In the genomic region with DNA sequence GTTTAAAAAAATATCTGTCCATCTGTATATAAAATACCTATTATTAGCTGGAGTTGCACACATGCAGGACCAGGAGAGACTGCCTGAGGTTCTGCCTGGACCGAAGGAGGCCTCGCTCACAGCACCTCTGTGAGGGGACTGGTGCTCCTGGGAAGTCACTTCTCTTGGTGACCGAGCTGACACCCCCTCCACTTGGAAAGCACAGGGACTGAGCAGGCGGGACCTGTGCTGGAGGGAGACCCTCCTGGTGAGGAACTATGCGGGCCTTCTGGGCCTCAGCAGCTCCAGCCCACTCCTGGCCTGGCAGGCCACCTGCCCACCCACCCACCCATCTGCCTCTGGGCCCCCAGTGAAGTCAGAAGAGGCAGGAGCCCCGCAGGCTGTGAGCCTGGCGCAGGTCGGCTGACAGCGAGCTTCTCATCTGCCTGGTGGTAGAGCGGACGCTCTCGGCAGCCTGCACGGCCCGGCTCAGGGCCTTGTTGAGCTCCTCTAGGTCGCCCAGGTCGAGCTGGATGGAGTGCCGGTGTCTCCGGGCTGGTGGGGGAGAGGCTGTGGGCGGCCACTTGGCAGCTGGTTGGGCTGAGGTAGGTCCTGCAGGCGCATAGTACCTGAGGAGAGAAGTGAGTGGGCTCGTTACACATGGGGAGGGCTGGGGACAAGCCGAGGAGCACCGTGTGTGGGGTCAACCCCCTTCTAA, we compare ENCODE assay signal across 25 cellular contexts. TPM values are rescaled to one million over a fixed set of nuclear protein-coding genes. Genes with fewer than 3 reads are reported as not detected.
"Had no signal": no experiment of that assay in that cellular context is flagged by ENCODE, and none has a peak within 500 bp of the region (broad histone marks: within the 10 kb centered on the region; RNA-seq: fewer than 3 reads in every experiment).

No MANE protein-coding gene starts in this region.

- ATAC-seq: activated CD8-positive, alpha-beta memory T cell treated with anti-CD3 and anti-CD28 coated beads, Interleukin-2, amount 10 ng/mL, durations not matched to agents 7 days and 5 days; left lung; mucosa of descending colon; WTC11 had no signal

- H3K79me2 ChIP-seq: hepatocyte had no signal

- H3K4me3 Mint-ChIP-seq: activated CD4-positive, alpha-beta T cell treated with anti-CD3 and anti-CD28 coated beads, Interleukin-2, amount 10 ng/mL, durations not matched to agents 7 days and 5 days; activated CD8-positive, alpha-beta memory T cell treated with anti-CD3 and anti-CD28 coated beads, Interleukin-2, amount 10 ng/mL, durations not matched to agents 7 days and 5 days; activated naive CD8-positive, alpha-beta T cell treated with anti-CD3 and anti-CD28 coated beads, Interleukin-2, amount 10 ng/mL, durations not matched to agents 7 days and 5 days; activated T-helper 1 cell treated with anti-CD3 and anti-CD28 coated beads, Interleukin-12 subunit alpha, Interleukin-12 subunit beta, Interleukin-2, Interleukin-4 antibody, amounts not matched to agents 30 ng/mL and 10 ng/mL and 1 ng/mL, durations not matched to agents 14 hours and 24 hours and 36 hours; nephron progenitor cell; WTC11 had no signal

- H3K4me1 Mint-ChIP-seq: nephron progenitor cell, WTC11 had no signal

- H3K27me3 ChIP-seq: brain microvascular endothelial cell, esophagus squamous epithelium, hepatocyte, left lung, right atrium auricular region, SJSA1 had no signal

- H3K27ac Mint-ChIP-seq: activated CD4-positive, alpha-beta T cell treated with anti-CD3 and anti-CD28 coated beads, Interleukin-2, amount 10 ng/mL, durations not matched to agents 7 days and 5 days; activated CD8-positive, alpha-beta memory T cell treated with anti-CD3 and anti-CD28 coated beads, Interleukin-2, amount 10 ng/mL, durations not matched to agents 7 days and 5 days; activated naive CD8-positive, alpha-beta T cell treated with anti-CD3 and anti-CD28 coated beads, Interleukin-2, amount 10 ng/mL, durations not matched to agents 7 days and 5 days; activated T-helper 1 cell treated with anti-CD3 and anti-CD28 coated beads, Interleukin-12 subunit alpha, Interleukin-12 subunit beta, Interleukin-2, Interleukin-4 antibody, amounts not matched to agents 30 ng/mL and 10 ng/mL and 1 ng/mL, durations not matched to agents 14 hours and 24 hours and 36 hours; nephron progenitor cell; progenitor cell of endocrine pancreas; WTC11 had no signal

- H3K4me1 ChIP-seq: esophagus squamous epithelium, right atrium auricular region, SJSA1 had no signal

- H2AFZ ChIP-seq: hepatocyte had no signal

- H3K4me2 ChIP-seq: hepatocyte had no signal

- DNase-seq: activated CD4-positive, alpha-beta T cell treated with anti-CD3 and anti-CD28 coated beads, Interleukin-2, amount 10 ng/mL, durations not matched to agents 7 days and 5 days; activated CD8-positive, alpha-beta memory T cell treated with anti-CD3 and anti-CD28 coated beads, Interleukin-2, amount 10 ng/mL, durations not matched to agents 7 days and 5 days; activated naive CD8-positive, alpha-beta T cell treated with anti-CD3 and anti-CD28 coated beads, Interleukin-2, amount 10 ng/mL, durations not matched to agents 7 days and 5 days; anterior cingulate cortex; brain microvascular endothelial cell; cortex of kidney; effector CD4-positive, alpha-beta T cell; esophagus squamous epithelium; left lung; mucosa of descending colon; nephron progenitor cell had no signal

- FAIRE-seq: endothelial cell of umbilical vein, keratinocyte, TTC549 had no signal

- H3K9me3 Mint-ChIP-seq: activated naive CD8-positive, alpha-beta T cell treated with anti-CD3 and anti-CD28 coated beads, Interleukin-2, amount 10 ng/mL, durations not matched to agents 7 days and 5 days; nephron progenitor cell; WTC11 had no signal

- H3K27ac ChIP-seq: brain microvascular endothelial cell, esophagus squamous epithelium, hepatocyte, left lung, right atrium auricular region, SJSA1 had no signal

- H3K27me3 Mint-ChIP-seq: activated CD4-positive, alpha-beta T cell treated with anti-CD3 and anti-CD28 coated beads, Interleukin-2, amount 10 ng/mL, durations not matched to agents 7 days and 5 days; activated CD8-positive, alpha-beta memory T cell treated with anti-CD3 and anti-CD28 coated beads, Interleukin-2, amount 10 ng/mL, durations not matched to agents 7 days and 5 days; activated naive CD8-positive, alpha-beta T cell treated with anti-CD3 and anti-CD28 coated beads, Interleukin-2, amount 10 ng/mL, durations not matched to agents 7 days and 5 days; progenitor cell of endocrine pancreas had no signal

- H3K4me3 ChIP-seq: esophagus squamous epithelium, hepatocyte, left lung, mucosa of descending colon, right atrium auricular region, SJSA1, skin epidermis had no signal

- H3K9me3 ChIP-seq: esophagus squamous epithelium, left lung, mucosa of descending colon, right atrium auricular region, SJSA1 had no signal

RNA-seq across cellular contexts. Expression of gene ORM2, which starts 7.2 kb away (rescaled TPM):
- total RNA-seq: activated CD4-positive, alpha-beta T cell treated with anti-CD3 and anti-CD28 coated beads, Interleukin-2, amount 10 ng/mL, durations not matched to agents 7 days and 5 days; activated CD8-positive, alpha-beta memory T cell treated with anti-CD3 and anti-CD28 coated beads, Interleukin-2, amount 10 ng/mL, durations not matched to agents 7 days and 5 days; activated naive CD8-positive, alpha-beta T cell treated with anti-CD3 and anti-CD28 coated beads, Interleukin-2, amount 10 ng/mL, durations not matched to agents 7 days and 5 days; activated T-helper 1 cell treated with anti-CD3 and anti-CD28 coated beads, Interleukin-12 subunit alpha, Interleukin-12 subunit beta, Interleukin-2, Interleukin-4 antibody, amounts not matched to agents 30 ng/mL and 10 ng/mL and 1 ng/mL, durations not matched to agents 14 hours and 24 hours and 36 hours; endothelial cell of umbilical vein; esophagus squamous epithelium; fibroblast of villous mesenchyme; glomerular endothelial cell; right atrium auricular region; SJSA1; T-helper 2 cell treated with Interferon-gamma antibody and Interleukin-4, amounts not matched to agents 100 ng/mL and 5 ng/mL, for 36 hours; urinary bladder had no signal
- polyA plus RNA-seq: endothelial cell of umbilical vein, keratinocyte had no signal

RNA-seq across cellular contexts. Expression of gene ORM1, which starts 13.9 kb away (rescaled TPM):
- total RNA-seq: activated CD4-positive, alpha-beta T cell treated with anti-CD3 and anti-CD28 coated beads, Interleukin-2, amount 10 ng/mL, durations not matched to agents 7 days and 5 days; activated CD8-positive, alpha-beta memory T cell treated with anti-CD3 and anti-CD28 coated beads, Interleukin-2, amount 10 ng/mL, durations not matched to agents 7 days and 5 days; activated naive CD8-positive, alpha-beta T cell treated with anti-CD3 and anti-CD28 coated beads, Interleukin-2, amount 10 ng/mL, durations not matched to agents 7 days and 5 days; activated T-helper 1 cell treated with anti-CD3 and anti-CD28 coated beads, Interleukin-12 subunit alpha, Interleukin-12 subunit beta, Interleukin-2, Interleukin-4 antibody, amounts not matched to agents 30 ng/mL and 10 ng/mL and 1 ng/mL, durations not matched to agents 14 hours and 24 hours and 36 hours; endothelial cell of umbilical vein; fibroblast of villous mesenchyme; glomerular endothelial cell; right atrium auricular region; SJSA1; T-helper 2 cell treated with Interferon-gamma antibody and Interleukin-4, amounts not matched to agents 100 ng/mL and 5 ng/mL, for 36 hours had no signal
- polyA plus RNA-seq: endothelial cell of umbilical vein, keratinocyte had no signal
